7 cellular contexts compared by ENCODE assay signal in genomic region chr20:44210422-44211176, GRCh38. TPM values are rescaled to one million over a fixed set of nuclear protein-coding genes. Genes with fewer than 3 reads are reported as not detected.
A peak's percentile ranks its signal among the peaks of the same experiment; 100 is the strongest.
DNase-seq lines count a peak whose midpoint lies in the region; ATAC-seq, FAIRE-seq and TF ChIP-seq lines count a peak whose summit lies in the region.

Gene OSER1, minus strand, starts transcription at chr20:44210771. Its CDS starts 3,814 bp downstream, at chr20:44206957.

- peak; percentile 97 for DNase-seq in GM18507 (ENCODE audit: extremely low spot score, insufficient read length, low read depth)
- peak; percentile 94 for DNase-seq in NCI-H2029 treated with DMSO at 0.1 percent for 48 hours (lab: John Stamatoyannopoulos, UW)
- peak; percentile 97 for DNase-seq in T-helper 9 cell
- DNase-seq in astrocyte of the cerebellum (ENCODE audit: low read depth), result peak; percentile 92
- DNase-seq in hepatocyte (ENCODE audit: low spot score), result peak; percentile 99
- peak; percentile 99 for DNase-seq in retina

- WGBS in hepatocyte (ENCODE audit: low lambda C conversion rate, missing lambda C conversion rate), result under 1% methylated on average over 42 of the region's 78 CpGs

- H4K20me1 ChIP-seq in hepatocyte (ENCODE audit: insufficient read depth, poor library complexity, severe bottlenecking), result peaks cover 39% of the 10 kb centered on the region

- TF ChIP-seq CTCF in astrocyte of the cerebellum (IDR thresholded peaks at IDR 0.05; ENCODE audit: low read depth, low read length, missing control alignments), result no peak
- no peak for TF ChIP-seq CTCF in hepatocyte (IDR thresholded peaks at IDR 0.05; ENCODE audit: poor library complexity)

- H3K36me3 ChIP-seq in hepatocyte (replicated peaks; ENCODE audit: insufficient read depth, low read depth), result no peaks in the 10 kb centered on the region

- H3K9me3 ChIP-seq in hepatocyte (ENCODE audit: low read depth), result no peaks in the 10 kb centered on the region

- in situ Hi-C loops in astrocyte of the cerebellum (cut with HindIII; ENCODE audit: low sequenced_read_pairs), result no loop called here

- peak; percentile 78 for ATAC-seq in HG02981 (IDR thresholded peaks at IDR 0.05; ENCODE audit: unreplicated experiment)

- peaks cover 65% of the 10 kb centered on the region for H3K79me2 ChIP-seq in hepatocyte

- H3K4me1 ChIP-seq in hepatocyte (ENCODE audit: insufficient read depth), result peaks cover 26% of the 10 kb centered on the region

- H3K27me3 ChIP-seq in hepatocyte, result no peaks in the 10 kb centered on the region

- peak; percentile 96 for FAIRE-seq in GM18507 (lab: Jason Lieb, UNC)

- peak within 1 kb of the TSS; percentile 22 for H2AFZ ChIP-seq in hepatocyte

- peak within 1 kb of the TSS; percentile 97 for H3K27ac ChIP-seq in hepatocyte

- no peaks in the 10 kb centered on the region for H3K9me2 ChIP-seq in hepatocyte (replicated peaks; ENCODE audit: insufficient read depth)

- peak within 1 kb of the TSS; percentile 92 for H3K4me3 ChIP-seq in astrocyte of the cerebellum (ENCODE audit: low read depth, low read length)
- peak within 1 kb of the TSS; percentile 74 for H3K4me3 ChIP-seq in hepatocyte

- H3K4me2 ChIP-seq in hepatocyte, result peak within 1 kb of the TSS; percentile 92

RNA-seq across cellular contexts. Expression of gene OSER1, which starts in this region (rescaled TPM):
- 34.7 and 42.7 TPM in 2 replicates for total RNA-seq in hepatocyte
- 33.8 and 49.4 TPM in 2 replicates for polyA plus RNA-seq in hepatocyte

Comparison
In these comparisons a context has a peak if more than half of its experiments do, and no peak if none do; other contexts are left out.
1. Peak in every context shown above with its lines: DNase-seq, ATAC-seq, H3K4me3 ChIP-seq and H3K27ac ChIP-seq.